ENCODE assay signal across 31 cellular contexts in genomic region chr1:125087691-125088090, GRCh38.
"Had no signal": no experiment of that assay in that cellular context is flagged by ENCODE, and none has a peak within 500 bp of the region (broad histone marks: within the 10 kb centered on the region; RNA-seq: fewer than 3 reads in every experiment).

No MANE protein-coding gene starts in this region.

- H3K9ac ChIP-seq: SK-N-SH had no signal

- H3K27ac ChIP-seq: ascending aorta, cardiac muscle cell, colonic mucosa, epithelial cell of prostate, esophagus squamous epithelium, heart right ventricle, left lung, suprapubic skin, tibial artery had no signal

- H3K4me3 ChIP-seq: ascending aorta, cardiac muscle cell, colonic mucosa, esophagus squamous epithelium, heart right ventricle, left lung, lung, mucosa of descending colon, smooth muscle cell, suprapubic skin, tibial artery had no signal

- H3K4me1 Mint-ChIP-seq: activated CD4-positive, alpha-beta T cell treated with anti-CD3 and anti-CD28 coated beads, Interleukin-2, amount 10 ng/mL, durations not matched to agents 24 days and 14 days; brain; stimulated activated naive B cell treated with anti-CD40 and anti-IgM and Interleukin-4, amounts not matched to agents 10 μg/mL and 1 μg/mL and 100 μg/mL, for 72 hours had no signal

- H3K27me3 Mint-ChIP-seq: activated CD4-positive, alpha-beta memory T cell treated with anti-CD3 and anti-CD28 coated beads for 36 hours; activated CD4-positive, alpha-beta T cell treated with anti-CD3 and anti-CD28 coated beads, Interleukin-2, amount 10 ng/mL, durations not matched to agents 24 days and 14 days; activated naive CD8-positive, alpha-beta T cell; brain; natural killer cell treated with Interleukin-12 subunit alpha and Interleukin-12 subunit beta and Interleukin-15 and Interleukin-18, amount 100 ng/mL, for 72 hours; stimulated activated naive B cell treated with anti-CD40 and anti-IgM and Interleukin-4, amounts not matched to agents 10 μg/mL and 1 μg/mL and 100 μg/mL, for 72 hours had no signal

- H3K4me1 ChIP-seq: ascending aorta, colonic mucosa, esophagus squamous epithelium, heart right ventricle, left lung, suprapubic skin, tibial artery had no signal

- DNase-seq: activated CD4-positive, alpha-beta memory T cell treated with anti-CD3 and anti-CD28 coated beads for 36 hours; activated CD4-positive, alpha-beta T cell treated with anti-CD3 and anti-CD28 coated beads, Interleukin-2, amount 10 ng/mL, durations not matched to agents 24 days and 14 days; activated CD4-positive, CD25-positive, alpha-beta regulatory T cell treated with anti-CD3 and anti-CD28 coated beads, Interleukin-2, amount 50 U/mL, for 72 hours; activated T-cell treated with anti-CD3 and anti-CD28 coated beads for 4 hours; cerebellar nuclear complex; colonic mucosa; effector CD8-positive, alpha-beta T cell; esophagus squamous epithelium; foreskin melanocyte; heart right ventricle; mesendoderm; SK-N-SH; stimulated activated CD4-positive, alpha-beta T cell treated with anti-CD3 and anti-CD28 coated beads, Interleukin-15, amount 100 ng/mL, for 24 hours; stimulated activated CD4-positive, alpha-beta T cell treated with anti-CD3 and anti-CD28 coated beads, Interleukin-2, amount 100 ng/mL, for 24 hours; stimulated activated naive B cell treated with anti-CD40 and anti-IgM and Interleukin-4, amounts not matched to agents 10 μg/mL and 1 μg/mL and 100 μg/mL, for 72 hours; SW 1271; tibial artery had no signal

- H3K9me3 ChIP-seq: colonic mucosa, SK-N-SH had no signal

- FAIRE-seq: endometrium had no signal

- H3K4me2 ChIP-seq: SK-N-SH, smooth muscle cell had no signal

- H3K27ac Mint-ChIP-seq: activated CD4-positive, alpha-beta memory T cell treated with anti-CD3 and anti-CD28 coated beads for 36 hours; activated CD4-positive, alpha-beta T cell treated with anti-CD3 and anti-CD28 coated beads, Interleukin-2, amount 10 ng/mL, durations not matched to agents 24 days and 14 days; activated naive CD8-positive, alpha-beta T cell; activated T-helper 2 cell treated with anti-CD3 and anti-CD28 coated beads, Interferon-gamma antibody, Interleukin-2, Interleukin-4, amounts not matched to agents 10 μg/mL and 5 μg/mL and 100 μg/mL, durations not matched to agents 14 hours and 24 hours and 36 hours; brain; natural killer cell treated with Interleukin-12 subunit alpha and Interleukin-12 subunit beta and Interleukin-15 and Interleukin-18, amount 100 ng/mL, for 72 hours; stimulated activated naive B cell treated with anti-CD40 and anti-IgM and Interleukin-4, amounts not matched to agents 10 μg/mL and 1 μg/mL and 100 μg/mL, for 72 hours; T-helper 1 cell treated with Interleukin-12 subunit alpha and Interleukin-12 subunit beta and Interleukin-4 antibody, amounts not matched to agents 30 μg/mL and 1 μg/mL, for 36 hours had no signal

- ATAC-seq: heart right ventricle; left lung; mucosa of descending colon; natural killer cell treated with Interleukin-12 subunit alpha and Interleukin-12 subunit beta and Interleukin-15 and Interleukin-18, amount 100 ng/mL, for 72 hours; stimulated activated naive B cell treated with anti-CD40 and anti-IgM and Interleukin-4, amounts not matched to agents 10 μg/mL and 1 μg/mL and 100 μg/mL, for 72 hours had no signal

- H3K36me3 ChIP-seq: ascending aorta, cardiac muscle cell, colonic mucosa, esophagus squamous epithelium, heart right ventricle, left lung, suprapubic skin, tibial artery had no signal

- H3K27me3 ChIP-seq: ascending aorta, cardiac muscle cell, colonic mucosa had no signal

- H3K4me3 Mint-ChIP-seq: activated CD4-positive, alpha-beta memory T cell treated with anti-CD3 and anti-CD28 coated beads for 36 hours; activated CD4-positive, alpha-beta T cell treated with anti-CD3 and anti-CD28 coated beads, Interleukin-2, amount 10 ng/mL, durations not matched to agents 24 days and 14 days; activated naive CD8-positive, alpha-beta T cell; brain; natural killer cell treated with Interleukin-12 subunit alpha and Interleukin-12 subunit beta and Interleukin-15 and Interleukin-18, amount 100 ng/mL, for 72 hours; stimulated activated naive B cell treated with anti-CD40 and anti-IgM and Interleukin-4, amounts not matched to agents 10 μg/mL and 1 μg/mL and 100 μg/mL, for 72 hours; T-helper 1 cell treated with Interleukin-12 subunit alpha and Interleukin-12 subunit beta and Interleukin-4 antibody, amounts not matched to agents 30 μg/mL and 1 μg/mL, for 36 hours had no signal
